In the genomic region with DNA sequence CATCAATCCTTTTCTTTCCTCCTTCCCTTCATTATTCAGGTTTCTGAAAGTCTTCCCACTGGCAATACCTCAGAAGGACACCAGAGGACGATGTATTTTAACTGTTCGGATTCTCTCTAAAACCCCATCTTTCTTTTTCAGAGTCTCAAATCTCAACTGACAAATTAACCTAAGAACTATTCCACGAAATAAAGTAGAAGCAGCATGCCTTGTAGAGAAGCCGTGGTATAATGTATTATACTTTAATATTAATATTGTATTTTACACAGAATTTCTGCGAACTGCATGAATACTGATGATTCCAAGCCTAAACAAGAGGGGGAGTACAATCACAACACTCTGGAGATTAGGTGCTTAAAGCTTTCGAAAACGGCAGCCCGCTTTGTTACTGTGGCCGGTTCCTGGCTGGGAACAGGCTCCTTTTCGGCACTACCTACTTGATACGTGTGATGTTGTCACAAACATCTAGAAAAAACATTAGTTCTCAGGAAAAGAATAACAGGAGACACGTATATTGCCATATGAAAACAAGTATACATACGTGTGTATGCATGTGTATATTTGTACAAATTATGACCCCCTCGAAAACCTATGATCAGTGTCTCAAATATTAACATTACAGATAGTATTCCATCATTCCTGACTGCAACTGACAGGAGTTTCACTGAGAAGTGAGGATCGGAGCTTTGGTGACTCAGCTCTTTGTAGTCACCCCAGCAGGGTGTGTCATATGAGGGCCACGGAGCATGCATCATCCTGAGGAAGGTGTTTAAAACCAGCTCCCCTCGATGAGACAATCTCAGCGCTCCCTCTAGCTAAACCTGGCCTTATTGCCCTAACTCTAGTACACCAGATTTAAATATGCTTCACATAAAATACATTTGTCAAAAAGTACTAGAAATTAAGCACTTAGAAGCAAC, we compare ENCODE assay signal across 8 cellular contexts.
DNase-seq lines count a peak whose midpoint lies in the region; ATAC-seq and TF ChIP-seq lines count a peak whose summit lies in the region.

No MANE protein-coding gene starts in this region.

- H3K4me1 ChIP-seq in HUES64 (ENCODE audit: insufficient read depth, low read length): peaks cover 8% of the 10 kb centered on the region; the same call in 1 of the 2 replicates

- DNase-seq in DMS114 treated with DMSO at 0.1 percent for 48 hours (lab: John Stamatoyannopoulos, UW; ENCODE audit: unreplicated experiment) (peak; percentile 40), RKO (ENCODE audit: low spot score) (peak; percentile 95), cerebellar nuclear complex (lab: John Stamatoyannopoulos, UW) (peak; percentile 26 to 73), kidney epithelial cell (ENCODE audit: low read depth) (peak; percentile 70)
- peak; percentile 29 for DNase-seq in stimulated activated CD8-positive, alpha-beta memory T cell treated with anti-CD3 and anti-CD28 coated beads, Interleukin-4, amount 100 ng/mL, for 48 hours

- no peaks in the 10 kb centered on the region for H3K9me3 ChIP-seq in HUES64 (ENCODE audit: insufficient read depth, low read depth, low read length)

- H3K4me3 ChIP-seq in HUES64 (ENCODE audit: low read length): peak overlapping the region; percentile 52
- peak overlapping the region; percentile 31 for H3K4me3 ChIP-seq in kidney epithelial cell (ENCODE audit: low read depth, low read length)

- no peaks in the 10 kb centered on the region for H3K36me3 ChIP-seq in HUES64 (ENCODE audit: insufficient read depth, low read length)
- no peaks in the 10 kb centered on the region for H3K36me3 ChIP-seq in kidney epithelial cell (ENCODE audit: control insufficient read depth, insufficient read depth, low read length)

- WGBS in HUES64: 7% methylated on average over 14 of the region's 18 CpGs

- H3K27me3 ChIP-seq in HUES64 (ENCODE audit: insufficient read depth, low read length) (no peaks in the 10 kb centered on the region), kidney epithelial cell (ENCODE audit: control insufficient read depth, insufficient read depth, low read length) (no peaks in the 10 kb centered on the region)

- H3K9ac ChIP-seq in HUES64 (ENCODE audit: low read depth, low read length): peak overlapping the region; percentile 45; the same call in 1 of the 2 replicates

- ATAC-seq in GM19463 (IDR thresholded peaks at IDR 0.05; ENCODE audit: unreplicated experiment): peak; percentile 58
- ATAC-seq in HG03565 (IDR thresholded peaks at IDR 0.05; ENCODE audit: unreplicated experiment): no peak

- TF ChIP-seq CTCF in kidney epithelial cell (IDR thresholded peaks at IDR 0.05; ENCODE audit: insufficient read depth, low read length, poor library complexity, severe bottlenecking): peak; percentile 64

- no peak overlapping the region for H3K27ac ChIP-seq in HUES64 (ENCODE audit: low read depth, low read length)

Comparison
In these comparisons a context has a peak if more than half of its experiments do, and no peak if none do; other contexts are left out.
1. DNase-seq: peak in every context shown above with its lines; median percentile 95 in RKO; 70 in kidney epithelial cell; 50 in cerebellar nuclear complex; 40 in DMS114 treated with DMSO at 0.1 percent for 48 hours; 29 in stimulated activated CD8-positive, alpha-beta memory T cell treated with anti-CD3 and anti-CD28 coated beads, Interleukin-4, amount 100 ng/mL, for 48 hours.